19 cellular contexts compared by ENCODE assay signal in genomic region chr4:176036585-176037205, GRCh38. TPM values are rescaled to one million over a fixed set of nuclear protein-coding genes. Genes with fewer than 3 reads are reported as not detected.
A peak's percentile ranks its signal among the peaks of the same experiment; 100 is the strongest.
DNase-seq lines count a peak whose midpoint lies in the region; ATAC-seq, FAIRE-seq and TF ChIP-seq lines count a peak whose summit lies in the region.
"Had no signal": no experiment of that assay in that cellular context is flagged by ENCODE, and none has a peak within 500 bp of the region (broad histone marks: within the 10 kb centered on the region; RNA-seq: fewer than 3 reads in every experiment).

No MANE protein-coding gene starts in this region.

- POLR2A ChIA-PET in GM12878 (lab: Charles Lee) = no interaction called here

- peak; percentile 41 for FAIRE-seq in GM12878 (lab: Jason Lieb, UNC)
- FAIRE-seq: keratinocyte, pancreas had no signal

- no peak for TF ChIP-seq POLR2A in GM12878 (IDR thresholded peaks at IDR 0.05; ENCODE audit: low read depth, low read length)

- RAD21 ChIA-PET in GM12878 (lab: Charles Lee; ENCODE audit: unreplicated experiment) = interaction anchor here (0.7 to 1.4 kb wide), 2 partner anchors 9 to 75 kb away, joined by 3 to 4 read pairs; no protein-coding TSS in a partner anchor

- H3K9me3 ChIP-seq in GM12878 (replicated peaks; ENCODE audit: control insufficient read depth, insufficient read depth, low read length) = peaks cover 2% of the 10 kb centered on the region; the same call in 2 of the 3 replicates
- H3K9me3 ChIP-seq: pancreas had no signal

- H3K4me1 ChIP-seq in GM12878 (ENCODE audit: control insufficient read depth, insufficient read depth, low read length) = peaks cover 7% of the 10 kb centered on the region
- H3K4me1 ChIP-seq: pancreas had no signal

- H3K36me3 ChIP-seq in GM12878 (ENCODE audit: control insufficient read depth in 2 of 2, insufficient read depth in 2 of 2, low read length in 1 of 2) = no peaks in the 10 kb centered on the region
- H3K36me3 ChIP-seq: pancreas had no signal

- SMC1A ChIA-PET in GM12878 (lab: Charles Lee; ENCODE audit: uncharacterized antibody, unreplicated experiment) = interaction anchor here (1.5 to 2.4 kb wide), 5 partner anchors 10 to 304 kb away, joined by 3 to 15 read pairs (median 6); no protein-coding TSS in a partner anchor

- H3K79me2 ChIP-seq in GM12878 (ENCODE audit: control insufficient read depth, insufficient read depth, low read length) = no peaks in the 10 kb centered on the region

- ATAC-seq in GM18909 (IDR thresholded peaks at IDR 0.05; ENCODE audit: poor library complexity, unreplicated experiment) = peak; percentile 76
- ATAC-seq in GM21786 (IDR thresholded peaks at IDR 0.05; ENCODE audit: unreplicated experiment) = peak; percentile 72
- peak; percentile 78 for ATAC-seq in HG03095 (IDR thresholded peaks at IDR 0.05; ENCODE audit: unreplicated experiment)
- peak; percentile 60 for ATAC-seq in GM12878
- ATAC-seq in HG02571 (IDR thresholded peaks at IDR 0.05; ENCODE audit: unreplicated experiment) = no peak
- ATAC-seq: activated T-cell treated with anti-CD3 and anti-CD28 coated beads, Interleukin-2, amount 50 U/mL, for 72 hours; pancreas; stimulated activated naive CD8-positive, alpha-beta T cell treated with anti-CD3 and anti-CD28 coated beads, Interleukin-15, amount 100 ng/mL, for 72 hours had no signal

- WGBS in GM12878 (ENCODE audit: insufficient coverage, insufficient replicate concordance, low lambda C conversion rate, missing lambda C conversion rate) = 59% methylated on average over 3 of the region's 3 CpGs

- H3K9ac ChIP-seq in GM12878 (ENCODE audit: control insufficient read depth, insufficient read depth, low read length) = no peak overlapping the region

- no peak for TF ChIP-seq RAD21 in GM12878 (IDR thresholded peaks at IDR 0.05; ENCODE audit: insufficient read depth, low read depth, low read length)

- peak overlapping the region; percentile 47 for H2AFZ ChIP-seq in GM12878 (ENCODE audit: control insufficient read depth, low read depth, low read length)

- BruUV-seq in GM12878 (replicated peaks; lab: Mats Ljungman, UMichigan) = no TSS peak

- no peak for TF ChIP-seq EP300 in GM12878 (IDR thresholded peaks at IDR 0.05; ENCODE audit: borderline replicate concordance in 1 of 2, control insufficient read depth in 1 of 2, low read depth in 2 of 2, low read length in 2 of 2)

- no peak for TF ChIP-seq CTCF in GM12878 (IDR thresholded peaks at IDR 0.05 in 2 of 3, conservative IDR thresholded peaks at IDR 0.05 in 1 of 3; ENCODE audit: control insufficient read depth in 2 of 3, extremely low read depth in 1 of 3, insufficient read depth in 1 of 3, low read depth in 3 of 3, low read length in 3 of 3)

- no peak overlapping the region for H3K4me2 ChIP-seq in GM12878 (ENCODE audit: control insufficient read depth, insufficient read depth)

- intact Hi-C loops in GM12878 (cut with micrococcal nuclease; ENCODE audit: unreplicated experiment) = no loop called here

- in situ Hi-C loops in GM12878 (cut with MboI) = loop anchor here (25.0 kb wide), 1 partner anchor 301 kb away; no protein-coding TSS in a partner anchor

- no peaks in the 10 kb centered on the region for H4K20me1 ChIP-seq in GM12878 (ENCODE audit: control insufficient read depth, insufficient read depth)

- DNase-seq in GM12878 (ENCODE audit: low read depth, low spot score) (no peak), 8988T (no peak), SKM-1 treated with dmso at 0.1 percent for 144 hours (lab: John Stamatoyannopoulos, UW; ENCODE audit: unreplicated experiment) (no peak), superior temporal gyrus (ENCODE audit: extremely low spot score) (no peak)
- DNase-seq: activated CD4-positive, alpha-beta T cell treated with anti-CD3 and anti-CD28 coated beads, Interleukin-2, amount 50 U/mL, for 1 hour; activated T-cell treated with anti-CD3 and anti-CD28 coated beads, Interleukin-2, amount 50 U/mL, for 72 hours; amniotic stem cell; DMS79; KBM-7; NCI-H1694 treated with DMSO at 0.1 percent for 48 hours; NCI-H748 treated with DMSO at 0.1 percent for 48 hours; pancreas; stimulated activated naive CD8-positive, alpha-beta T cell treated with anti-CD3 and anti-CD28 coated beads, Interleukin-15, amount 100 ng/mL, for 72 hours had no signal

- no peak overlapping the region for H3K4me3 ChIP-seq in GM12878
- H3K4me3 ChIP-seq: pancreas, skin epidermis had no signal

- no peaks in the 10 kb centered on the region for H3K27me3 ChIP-seq in GM12878 (replicated peaks in 1 of 2; ENCODE audit: control insufficient read depth in 2 of 2, insufficient read depth in 2 of 2, low read length in 1 of 2)
- H3K27me3 ChIP-seq: pancreas had no signal

- H3K27ac ChIP-seq in GM12878 (ENCODE audit: control insufficient read depth, insufficient read depth) = no peak overlapping the region
- H3K27ac ChIP-seq: pancreas, skin epidermis had no signal

- CTCF ChIA-PET in GM12878 (lab: Yijun Ruan, JAX) = interaction anchor here (0.6 kb wide), 1 partner anchor 113 kb away, joined by 3 read pairs; no protein-coding TSS in a partner anchor

TF ChIP-seq in GM12878, 131 proteins besides CTCF, POLR2A, EP300 and RAD21:
- no peak for TF ChIP-seq TCF7 (IDR thresholded peaks at IDR 0.05; ENCODE audit: borderline replicate concordance)
- peak; percentile 77 for TF ChIP-seq RUNX3 (IDR thresholded peaks at IDR 0.05; ENCODE audit: low read length)

RNA-seq across cellular contexts. Expression of gene WDR17, which starts 28.9 kb away (rescaled TPM):
- 15.1 and 16.3 TPM in 2 replicates for total RNA-seq in GM12878 (2013; cell fraction: nucleolus; rRNA removed)
- total RNA-seq in GM12878 (2014; rRNA removed) (3.2 and 4.0 TPM in 2 replicates), GM12878 (2014; rRNA removed; fragmentation: Illumina TruSeq; extraction: Trizol) (3.8 and 4.8 TPM in 2 replicates), GM12878 (2021) (2.0 and 2.3 TPM in 2 replicates)
- polyA plus RNA-seq in GM12878 (2011; ENCODE audit: low read depth) = 0.30 TPM
- polyA plus RNA-seq in GM12878 (2011; rRNA removed) (1.4 and 3.3 TPM in 2 replicates), GM12878 (2014; fragmentation: Illumina TruSeq; extraction: Trizol) (3.4 TPM in 2 replicates), GM12878 (2014; fragmentation: Nextera tagmentation; extraction: Ambion mirVana) (under 1 TPM; 0.43 to 0.82 TPM), GM12878 (2014; rRNA removed) (3.0 and 3.1 TPM in 2 replicates), GM12878 (2016; fragmentation: Nextera tagmentation; extraction: Ambion mirVana) (1 to 10 TPM; 2.4 to 3.1 TPM)
- polyA plus RNA-seq in GM12878 (2011; cell fraction: cytosol; rRNA removed) = 0.69 and 0.74 TPM in 2 replicates
- 1.9 and 2.8 TPM in 2 replicates for polyA plus RNA-seq in GM12878 (2011; cell fraction: nucleus; rRNA removed)
- polyA plus RNA-seq in GM12878 (2012) = 0.05 and 0.15 TPM in 2 replicates
- 3.4 and 4.6 TPM in 2 replicates for polyA minus RNA-seq in GM12878 (2011; rRNA and poly(A)+ RNA removed)
- polyA minus RNA-seq in GM12878 (2011; cell fraction: cytosol; rRNA and poly(A)+ RNA removed) = 0.42 TPM in 1 of 2 replicates, not detected in the other
- polyA minus RNA-seq in GM12878 (2011; cell fraction: nucleus; rRNA and poly(A)+ RNA removed) = 1.3 and 1.7 TPM in 2 replicates
